Comparison of ENCODE assay signal across 24 cellular contexts in genomic region chr22:49367016-49367697, GRCh38.
DNase-seq lines count a peak whose midpoint lies in the region; ATAC-seq, FAIRE-seq and TF ChIP-seq lines count a peak whose summit lies in the region.
"Had no signal": no experiment of that assay in that cellular context is flagged by ENCODE, and none has a peak within 500 bp of the region (broad histone marks: within the 10 kb centered on the region; RNA-seq: fewer than 3 reads in every experiment).

No MANE protein-coding gene starts in this region.

- no peaks in the 10 kb centered on the region for H3K9me3 Mint-ChIP-seq in activated CD8-positive, alpha-beta T cell treated with anti-CD3 and anti-CD28 coated beads, Interleukin-2, amount 10 ng/mL, durations not matched to agents 7 days and 5 days (ENCODE audit: insufficient read depth)
- H3K9me3 Mint-ChIP-seq in activated CD8-positive, alpha-beta T cell treated with anti-CD3 and anti-CD28 coated beads for 36 hours, result no peaks in the 10 kb centered on the region
- H3K9me3 Mint-ChIP-seq: activated naive CD4-positive, alpha-beta T cell treated with anti-CD3 and anti-CD28 coated beads, Interleukin-2, amount 10 ng/mL, durations not matched to agents 7 days and 5 days; activated T-cell treated with anti-CD3 and anti-CD28 coated beads, Interleukin-2, amount 50 U/mL, for 24 hours had no signal

- CTCF ChIA-PET in activated CD8-positive, alpha-beta T cell treated with anti-CD3 and anti-CD28 coated beads, Interleukin-2, amount 10 ng/mL, durations not matched to agents 7 days and 5 days (lab: Charles Lee), result no interaction called here
- CTCF ChIA-PET in activated CD8-positive, alpha-beta T cell treated with anti-CD3 and anti-CD28 coated beads for 36 hours (lab: Charles Lee), result no interaction called here

- no peak overlapping the region for H3K4me3 Mint-ChIP-seq in activated CD8-positive, alpha-beta T cell treated with anti-CD3 and anti-CD28 coated beads, Interleukin-2, amount 10 ng/mL, durations not matched to agents 7 days and 5 days
- no peak overlapping the region for H3K4me3 Mint-ChIP-seq in activated CD8-positive, alpha-beta T cell treated with anti-CD3 and anti-CD28 coated beads for 36 hours
- H3K4me3 Mint-ChIP-seq: activated naive CD4-positive, alpha-beta T cell treated with anti-CD3 and anti-CD28 coated beads, Interleukin-2, amount 10 ng/mL, durations not matched to agents 7 days and 5 days; activated T-cell treated with anti-CD3 and anti-CD28 coated beads, Interleukin-2, amount 50 U/mL, for 24 hours had no signal

- H3K27me3 ChIP-seq in RWPE2 (ENCODE audit: insufficient read depth, poor library complexity, severe bottlenecking), result peaks cover under 1% of the 10 kb centered on the region
- H3K27me3 ChIP-seq: SJSA1, uterus had no signal

- H3K27me3 Mint-ChIP-seq in activated CD8-positive, alpha-beta T cell treated with anti-CD3 and anti-CD28 coated beads, Interleukin-2, amount 10 ng/mL, durations not matched to agents 7 days and 5 days (ENCODE audit: low read depth), result no peaks in the 10 kb centered on the region
- H3K27me3 Mint-ChIP-seq in activated CD8-positive, alpha-beta T cell treated with anti-CD3 and anti-CD28 coated beads for 36 hours, result peaks cover 6% of the 10 kb centered on the region

- H3K4me1 Mint-ChIP-seq in activated CD8-positive, alpha-beta T cell treated with anti-CD3 and anti-CD28 coated beads, Interleukin-2, amount 10 ng/mL, durations not matched to agents 7 days and 5 days (ENCODE audit: low read depth), result no peaks in the 10 kb centered on the region
- H3K4me1 Mint-ChIP-seq in activated CD8-positive, alpha-beta T cell treated with anti-CD3 and anti-CD28 coated beads for 36 hours (ENCODE audit: low read depth), result no peaks in the 10 kb centered on the region
- H3K4me1 Mint-ChIP-seq: activated naive CD4-positive, alpha-beta T cell treated with anti-CD3 and anti-CD28 coated beads, Interleukin-2, amount 10 ng/mL, durations not matched to agents 7 days and 5 days had no signal

- intact Hi-C loops in activated CD8-positive, alpha-beta T cell treated with anti-CD3 and anti-CD28 coated beads for 36 hours (cut with micrococcal nuclease), result no loop called here
- intact Hi-C loops in kidney (cut with DNase I), result no loop called here

- POLR2A ChIA-PET in activated CD8-positive, alpha-beta T cell treated with anti-CD3 and anti-CD28 coated beads, Interleukin-2, amount 10 ng/mL, durations not matched to agents 7 days and 5 days (lab: Charles Lee), result no interaction called here
- POLR2A ChIA-PET in activated CD8-positive, alpha-beta T cell treated with anti-CD3 and anti-CD28 coated beads for 36 hours (lab: Charles Lee), result no interaction called here

- no peak for ATAC-seq in activated CD8-positive, alpha-beta T cell treated with anti-CD3 and anti-CD28 coated beads, Interleukin-2, amount 10 ng/mL, durations not matched to agents 7 days and 5 days
- ATAC-seq in activated CD8-positive, alpha-beta T cell treated with anti-CD3 and anti-CD28 coated beads for 36 hours, result no peak
- peak; percentile 42; the same call in 1 of the 3 replicates for ATAC-seq in RWPE2 (ENCODE audit: low read depth)
- ATAC-seq in GM18511 (IDR thresholded peaks at IDR 0.05; ENCODE audit: unreplicated experiment), result no peak

- no peaks in the 10 kb centered on the region for H3K36me3 ChIP-seq in RWPE2 (ENCODE audit: low read depth)
- H3K36me3 ChIP-seq in kidney (ENCODE audit: control insufficient read depth in 1 of 2, insufficient read depth in 2 of 2, low read length in 2 of 2), result no peaks in the 10 kb centered on the region
- H3K36me3 ChIP-seq: SJSA1, uterus had no signal

- H3K27ac Mint-ChIP-seq in activated CD8-positive, alpha-beta T cell treated with anti-CD3 and anti-CD28 coated beads, Interleukin-2, amount 10 ng/mL, durations not matched to agents 7 days and 5 days, result no peak overlapping the region
- H3K27ac Mint-ChIP-seq in activated CD8-positive, alpha-beta T cell treated with anti-CD3 and anti-CD28 coated beads for 36 hours, result no peak overlapping the region
- H3K27ac Mint-ChIP-seq: activated naive CD4-positive, alpha-beta T cell treated with anti-CD3 and anti-CD28 coated beads, Interleukin-2, amount 10 ng/mL, durations not matched to agents 7 days and 5 days; activated T-cell treated with anti-CD3 and anti-CD28 coated beads, Interleukin-2, amount 50 U/mL, for 24 hours had no signal

- no peaks in the 10 kb centered on the region for H3K4me1 ChIP-seq in RWPE2 (ENCODE audit: insufficient read depth, poor library complexity, severe bottlenecking)
- H3K4me1 ChIP-seq in kidney (ENCODE audit: control insufficient read depth in 1 of 2, insufficient read depth in 1 of 2, low read depth in 1 of 2, low read length in 2 of 2), result no peaks in the 10 kb centered on the region
- H3K4me1 ChIP-seq: SJSA1, uterus had no signal

- no peak overlapping the region for H3K4me3 ChIP-seq in RWPE2 (ENCODE audit: severe bottlenecking)
- no peak overlapping the region for H3K4me3 ChIP-seq in kidney (ENCODE audit: low read length in 2 of 2)
- H3K4me3 ChIP-seq: SJSA1, uterus had no signal

- no peak for FAIRE-seq in kidney (lab: Jason Lieb, UNC)
- FAIRE-seq: D721Med, GM18507 had no signal

- H3K9me3 ChIP-seq in RWPE2 (ENCODE audit: severe bottlenecking) (peaks cover 1% of the 10 kb centered on the region), kidney (ENCODE audit: control insufficient read depth in 1 of 2, low read length in 2 of 2) (no peaks in the 10 kb centered on the region)
- H3K9me3 ChIP-seq: uterus had no signal

- H3K27ac ChIP-seq in RWPE2 (ENCODE audit: poor library complexity, severe bottlenecking) (no peak overlapping the region), kidney (ENCODE audit: low read depth in 2 of 2, low read length in 2 of 2) (no peak overlapping the region)
- H3K27ac ChIP-seq: SJSA1, uterus had no signal

- no peak for TF ChIP-seq CTCF in activated CD8-positive, alpha-beta T cell treated with anti-CD3 and anti-CD28 coated beads for 36 hours (IDR thresholded peaks at IDR 0.05)
- no peak for TF ChIP-seq CTCF in RWPE2 (IDR thresholded peaks at IDR 0.05; ENCODE audit: poor library complexity, severe bottlenecking)
- no peak for TF ChIP-seq CTCF in kidney (IDR thresholded peaks at IDR 0.05; ENCODE audit: borderline replicate concordance, extremely low read depth, insufficient read depth)

- no peaks in the 10 kb centered on the region for H3K36me3 Mint-ChIP-seq in activated CD8-positive, alpha-beta T cell treated with anti-CD3 and anti-CD28 coated beads, Interleukin-2, amount 10 ng/mL, durations not matched to agents 7 days and 5 days (ENCODE audit: low read depth)
- H3K36me3 Mint-ChIP-seq in activated CD8-positive, alpha-beta T cell treated with anti-CD3 and anti-CD28 coated beads for 36 hours (ENCODE audit: low read depth), result no peaks in the 10 kb centered on the region
- H3K36me3 Mint-ChIP-seq: activated naive CD4-positive, alpha-beta T cell treated with anti-CD3 and anti-CD28 coated beads, Interleukin-2, amount 10 ng/mL, durations not matched to agents 7 days and 5 days had no signal

- H3K9ac ChIP-seq in kidney (ENCODE audit: low read length in 2 of 2), result no peak overlapping the region

- DNase-seq in activated CD8-positive, alpha-beta T cell treated with anti-CD3 and anti-CD28 coated beads, Interleukin-2, amount 10 ng/mL, durations not matched to agents 7 days and 5 days, result peak; percentile 7
- no peak for DNase-seq in activated CD8-positive, alpha-beta T cell treated with anti-CD3 and anti-CD28 coated beads for 36 hours
- DNase-seq in RWPE2 (ENCODE audit: low spot score) (no peak), kidney (peak; percentile 35), ureter (ENCODE audit: low spot score) (peak; percentile 17), NCI-H82 treated with DMSO at 0.1 percent for 48 hours (lab: John Stamatoyannopoulos, UW; ENCODE audit: unreplicated experiment) (no peak), COLO668 (lab: John Stamatoyannopoulos, UW; ENCODE audit: unreplicated experiment) (no peak)
- DNase-seq: activated CD4-positive, alpha-beta T cell treated with anti-CD3 and anti-CD28 coated beads, Interleukin-2, amount 50 U/mL, for 4 hours; activated naive CD4-positive, alpha-beta T cell treated with anti-CD3 and anti-CD28 coated beads, Interleukin-2, amount 10 ng/mL, durations not matched to agents 7 days and 5 days; activated T-cell treated with anti-CD3 and anti-CD28 coated beads, Interleukin-2, amount 50 U/mL, for 24 hours; anterior cingulate cortex; C1 segment of cervical spinal cord; cerebellar nuclear complex; glutamatergic neuron; NCI-H146; NCI-H2171 treated with DMSO at 0.1 percent for 48 hours; NCI-H69; stimulated activated CD8-positive, alpha-beta memory T cell treated with anti-CD3 and anti-CD28 coated beads, Interleukin-4, amount 100 ng/mL, for 48 hours; T-helper 2 cell; uterus had no signal

Comparison
In these comparisons a context has a peak if more than half of its experiments do, and no peak if none do; other contexts are left out.
1. DNase-seq: peak in activated CD8-positive, alpha-beta T cell treated with anti-CD3 and anti-CD28 coated beads, Interleukin-2, amount 10 ng/mL, durations not matched to agents 7 days and 5 days (single experiment), kidney (single experiment) and ureter (single experiment); none in activated CD8-positive, alpha-beta T cell treated with anti-CD3 and anti-CD28 coated beads for 36 hours (single experiment), RWPE2 (single experiment), NCI-H82 treated with DMSO at 0.1 percent for 48 hours (single experiment) and COLO668 (single experiment).